36 cellular contexts compared by ENCODE assay signal in the genomic region with DNA sequence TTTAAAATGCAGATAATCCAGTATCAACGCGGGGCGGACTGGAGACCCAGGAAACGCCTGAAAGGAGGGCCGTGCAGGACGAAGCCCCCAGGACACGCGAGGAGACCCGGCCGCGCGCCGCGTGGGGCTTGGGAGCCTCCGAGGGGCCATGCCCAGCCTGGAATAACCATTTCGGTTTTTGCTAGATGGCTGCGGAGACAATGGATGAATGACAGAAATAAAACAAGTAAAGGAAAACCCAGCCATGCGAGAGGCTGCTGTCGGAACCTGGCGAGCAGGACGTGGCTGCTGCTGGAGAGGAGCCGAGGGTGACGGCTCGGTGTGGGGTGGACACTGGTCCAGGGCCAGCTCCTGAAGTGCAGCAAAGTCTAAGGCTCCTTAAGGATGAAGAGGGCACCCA.
"Had no signal": no experiment of that assay in that cellular context is flagged by ENCODE, and none has a peak within 500 bp of the region (broad histone marks: within the 10 kb centered on the region; RNA-seq: fewer than 3 reads in every experiment).

No MANE protein-coding gene starts in this region.

- H3K27me3 Mint-ChIP-seq: activated B cell treated with CpG ODN at 0.5 μM for 24 hours; activated CD4-positive, alpha-beta memory T cell treated with anti-CD3 and anti-CD28 coated beads for 36 hours; activated naive CD8-positive, alpha-beta T cell treated with anti-CD3 and anti-CD28 coated beads for 36 hours had no signal

- H3K27ac ChIP-seq: adrenal gland, body of pancreas, brain microvascular endothelial cell, breast epithelium, VCaP had no signal

- H3K9me3 Mint-ChIP-seq: activated B cell treated with CpG ODN at 0.5 μM for 24 hours; activated CD4-positive, alpha-beta memory T cell treated with anti-CD3 and anti-CD28 coated beads for 36 hours; activated CD8-positive, alpha-beta T cell treated with anti-CD3 and anti-CD28 coated beads for 36 hours; activated naive CD4-positive, alpha-beta T cell treated with anti-CD3 and anti-CD28 coated beads, Interleukin-2, amount 10 ng/mL, durations not matched to agents 7 days and 5 days; activated naive CD4-positive, alpha-beta T cell treated with anti-CD3 and anti-CD28 coated beads, Interleukin-2, amount 50 U/mL, for 72 hours; activated T-cell treated with anti-CD3 and anti-CD28 coated beads, Interleukin-2, amount 50 U/mL, for 4 hours; activated T-cell treated with anti-CD3 and anti-CD28 coated beads, Interleukin-2, amount 50 U/mL, for 72 hours; activated T-helper 1 cell treated with anti-CD3 and anti-CD28 coated beads, Interleukin-12 subunit alpha, Interleukin-12 subunit beta, Interleukin-2, Interleukin-4 antibody, amounts not matched to agents 30 ng/mL and 10 ng/mL and 1 ng/mL, durations not matched to agents 14 hours and 24 hours and 36 hours; activated T-helper 17 cell treated with anti-CD3 and anti-CD28 coated beads, Interleukin-2, amount 50 U/mL, for 72 hours; T-helper 1 cell treated with Interleukin-12 subunit alpha and Interleukin-12 subunit beta and Interleukin-4 antibody, amounts not matched to agents 30 μg/mL and 1 μg/mL, for 36 hours; T-helper 2 cell treated with Interferon-gamma antibody and Interleukin-4, amounts not matched to agents 5 μg/mL and 100 μg/mL, for 36 hours had no signal

- FAIRE-seq: astrocyte, colon, TTC549 had no signal

- H3K36me3 Mint-ChIP-seq: activated CD4-positive, alpha-beta memory T cell treated with anti-CD3 and anti-CD28 coated beads for 36 hours; activated naive CD4-positive, alpha-beta T cell treated with anti-CD3 and anti-CD28 coated beads, Interleukin-2, amount 10 ng/mL, durations not matched to agents 7 days and 5 days; activated naive CD4-positive, alpha-beta T cell treated with anti-CD3 and anti-CD28 coated beads, Interleukin-2, amount 50 U/mL, for 72 hours; activated naive CD8-positive, alpha-beta T cell treated with anti-CD3 and anti-CD28 coated beads for 36 hours had no signal

- H3K27ac Mint-ChIP-seq: activated B cell treated with CpG ODN at 0.5 μM for 24 hours; activated CD4-positive, alpha-beta memory T cell treated with anti-CD3 and anti-CD28 coated beads for 36 hours; activated CD8-positive, alpha-beta T cell treated with anti-CD3 and anti-CD28 coated beads for 36 hours; activated naive CD4-positive, alpha-beta T cell treated with anti-CD3 and anti-CD28 coated beads, Interleukin-2, amount 10 ng/mL, durations not matched to agents 7 days and 5 days; activated naive CD4-positive, alpha-beta T cell treated with anti-CD3 and anti-CD28 coated beads, Interleukin-2, amount 50 U/mL, for 72 hours; activated naive CD8-positive, alpha-beta T cell treated with anti-CD3 and anti-CD28 coated beads for 36 hours; activated T-cell treated with anti-CD3 and anti-CD28 coated beads, Interleukin-2, amount 50 U/mL, for 72 hours; activated T-helper 1 cell treated with anti-CD3 and anti-CD28 coated beads, Interleukin-12 subunit alpha, Interleukin-12 subunit beta, Interleukin-2, Interleukin-4 antibody, amounts not matched to agents 30 ng/mL and 10 ng/mL and 1 ng/mL, durations not matched to agents 14 hours and 24 hours and 36 hours; activated T-helper 17 cell treated with anti-CD3 and anti-CD28 coated beads, Interleukin-2, amount 50 U/mL, for 72 hours; T-helper 1 cell treated with Interleukin-12 subunit alpha and Interleukin-12 subunit beta and Interleukin-4 antibody, amounts not matched to agents 30 μg/mL and 1 μg/mL, for 36 hours; T-helper 2 cell treated with Interferon-gamma antibody and Interleukin-4, amounts not matched to agents 5 μg/mL and 100 μg/mL, for 36 hours had no signal

- H3K4me1 ChIP-seq: adrenal gland, body of pancreas, breast epithelium had no signal

- H3K9me3 ChIP-seq: adrenal gland, body of pancreas, breast epithelium had no signal

- H3K4me1 Mint-ChIP-seq: activated B cell treated with CpG ODN at 0.5 μM for 24 hours; activated naive CD4-positive, alpha-beta T cell treated with anti-CD3 and anti-CD28 coated beads, Interleukin-2, amount 10 ng/mL, durations not matched to agents 7 days and 5 days; activated naive CD8-positive, alpha-beta T cell treated with anti-CD3 and anti-CD28 coated beads for 36 hours; activated T-helper 17 cell treated with anti-CD3 and anti-CD28 coated beads, Interleukin-2, amount 50 U/mL, for 72 hours had no signal

- DNase-seq: activated B cell treated with CpG ODN at 0.5 μM for 24 hours; activated CD4-positive, alpha-beta memory T cell treated with anti-CD3 and anti-CD28 coated beads for 36 hours; activated CD4-positive, alpha-beta T cell treated with anti-CD3 and anti-CD28 coated beads for 4 hours; activated CD4-positive, alpha-beta T cell treated with anti-CD3 and anti-CD28 coated beads, Interleukin-2, amount 50 U/mL, for 1 hour; activated CD4-positive, alpha-beta T cell treated with anti-CD3 and anti-CD28 coated beads, Interleukin-2, amount 50 U/mL, for 4 hours; activated CD4-positive, CD25-positive, alpha-beta regulatory T cell treated with anti-CD3 and anti-CD28 coated beads, Interleukin-2, amount 50 U/mL, for 72 hours; activated CD8-positive, alpha-beta memory T cell treated with anti-CD3 and anti-CD28 coated beads, Interleukin-2, amount 50 U/mL, for 4 hours; activated CD8-positive, alpha-beta T cell treated with anti-CD3 and anti-CD28 coated beads for 36 hours; activated effector memory CD4-positive, alpha-beta T cell treated with anti-CD3 and anti-CD28 coated beads, Interleukin-2, amount 50 U/mL, for 16 hours; activated gamma-delta T cell treated with Interleukin-2 at 50 U/mL for 16 hours; activated naive CD4-positive, alpha-beta T cell treated with anti-CD3 and anti-CD28 coated beads, Interleukin-2, amount 10 ng/mL, durations not matched to agents 7 days and 5 days; activated naive CD4-positive, alpha-beta T cell treated with Interleukin-2 at 50 U/mL for 16 hours; activated naive CD8-positive, alpha-beta T cell treated with anti-CD3 and anti-CD28 coated beads for 36 hours; activated T-cell treated with anti-CD3 and anti-CD28 coated beads for 4 hours; activated T-cell treated with anti-CD3 and anti-CD28 coated beads, Interleukin-2, amount 50 U/mL, for 1 hour; activated T-cell treated with anti-CD3 and anti-CD28 coated beads, Interleukin-2, amount 50 U/mL, for 4 hours; activated T-cell treated with anti-CD3 and anti-CD28 coated beads, Interleukin-2, amount 50 U/mL, for 72 hours; adrenal gland; amniotic stem cell; aorta; body of pancreas; brain microvascular endothelial cell; central memory CD4-positive, alpha-beta T cell; T-helper 1 cell; T-helper 2 cell; T-helper 9 cell had no signal

- H3K27me3 ChIP-seq: adrenal gland, body of pancreas, brain microvascular endothelial cell, breast epithelium had no signal

- H3K4me3 Mint-ChIP-seq: activated B cell treated with CpG ODN at 0.5 μM for 24 hours; activated CD4-positive, alpha-beta memory T cell treated with anti-CD3 and anti-CD28 coated beads for 36 hours; activated CD8-positive, alpha-beta T cell treated with anti-CD3 and anti-CD28 coated beads for 36 hours; activated naive CD4-positive, alpha-beta T cell treated with anti-CD3 and anti-CD28 coated beads, Interleukin-2, amount 10 ng/mL, durations not matched to agents 7 days and 5 days; activated naive CD8-positive, alpha-beta T cell treated with anti-CD3 and anti-CD28 coated beads for 36 hours; activated T-cell treated with anti-CD3 and anti-CD28 coated beads, Interleukin-2, amount 50 U/mL, for 4 hours; activated T-cell treated with anti-CD3 and anti-CD28 coated beads, Interleukin-2, amount 50 U/mL, for 72 hours; activated T-helper 1 cell treated with anti-CD3 and anti-CD28 coated beads, Interleukin-12 subunit alpha, Interleukin-12 subunit beta, Interleukin-2, Interleukin-4 antibody, amounts not matched to agents 30 ng/mL and 10 ng/mL and 1 ng/mL, durations not matched to agents 14 hours and 24 hours and 36 hours; activated T-helper 17 cell treated with anti-CD3 and anti-CD28 coated beads, Interleukin-2, amount 50 U/mL, for 72 hours; T-helper 1 cell treated with Interleukin-12 subunit alpha and Interleukin-12 subunit beta and Interleukin-4 antibody, amounts not matched to agents 30 μg/mL and 1 μg/mL, for 36 hours; T-helper 2 cell treated with Interferon-gamma antibody and Interleukin-4, amounts not matched to agents 5 μg/mL and 100 μg/mL, for 36 hours had no signal
